Comparison of ENCODE assay signal across 16 cellular contexts in the genomic region with DNA sequence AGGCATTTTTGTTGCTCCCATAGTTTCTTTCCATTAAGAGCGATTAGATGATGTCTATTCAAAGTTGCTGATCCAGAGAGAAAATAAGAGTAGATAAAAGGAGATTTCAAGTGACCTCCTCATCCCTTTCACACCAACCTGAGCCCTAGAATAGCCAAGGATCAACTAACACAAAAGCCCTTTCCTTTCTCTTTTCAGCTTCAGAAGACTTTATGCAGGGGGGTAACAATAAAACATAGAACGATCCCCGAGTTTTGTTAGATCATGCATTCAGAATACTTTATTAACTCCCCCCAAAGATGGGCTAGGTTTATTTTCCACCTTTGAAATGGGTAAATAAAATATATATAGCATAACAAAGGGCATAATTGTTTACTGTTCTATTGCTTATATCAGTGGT. TPM values are rescaled to one million over a fixed set of nuclear protein-coding genes. Genes with fewer than 3 reads are reported as not detected.
"Had no signal": no experiment of that assay in that cellular context is flagged by ENCODE, and none has a peak within 500 bp of the region (broad histone marks: within the 10 kb centered on the region; RNA-seq: fewer than 3 reads in every experiment).

No MANE protein-coding gene starts in this region.

- H3K9me3 Mint-ChIP-seq: activated naive CD4-positive, alpha-beta T cell treated with anti-CD3 and anti-CD28 coated beads, Interleukin-2, amount 10 ng/mL, durations not matched to agents 7 days and 5 days; activated T-helper 2 cell treated with anti-CD3 and anti-CD28 coated beads, Interferon-gamma antibody, Interleukin-2, Interleukin-4, amounts not matched to agents 10 μg/mL and 5 μg/mL and 100 μg/mL, durations not matched to agents 14 hours and 24 hours and 36 hours; natural killer cell; T-cell had no signal

- H3K27ac ChIP-seq: ascending aorta, cardiac muscle cell, psoas muscle, right lobe of liver had no signal

- ATAC-seq: esophagus mucosa; natural killer cell; psoas muscle; right lobe of liver; stimulated activated naive CD8-positive, alpha-beta T cell treated with anti-CD3 and anti-CD28 coated beads, Interleukin-15, Interleukin-2, amounts not matched to agents 100 U/mL and 50 U/mL, for 24 hours; T-cell; upper lobe of right lung had no signal

- H3K4me3 ChIP-seq: ascending aorta, cardiac muscle cell, psoas muscle, right lobe of liver had no signal

- H3K9me3 ChIP-seq: ascending aorta, psoas muscle, right lobe of liver, upper lobe of right lung had no signal

- H3K27ac Mint-ChIP-seq: activated naive CD4-positive, alpha-beta T cell treated with anti-CD3 and anti-CD28 coated beads, Interleukin-2, amount 10 ng/mL, durations not matched to agents 7 days and 5 days; activated T-helper 2 cell treated with anti-CD3 and anti-CD28 coated beads, Interferon-gamma antibody, Interleukin-2, Interleukin-4, amounts not matched to agents 10 μg/mL and 5 μg/mL and 100 μg/mL, durations not matched to agents 14 hours and 24 hours and 36 hours; natural killer cell; T-cell had no signal

- H3K4me3 Mint-ChIP-seq: activated naive CD4-positive, alpha-beta T cell treated with anti-CD3 and anti-CD28 coated beads, Interleukin-2, amount 10 ng/mL, durations not matched to agents 7 days and 5 days; natural killer cell; T-cell had no signal

- DNase-seq: activated CD4-positive, CD25-positive, alpha-beta regulatory T cell treated with anti-CD3 and anti-CD28 coated beads, Interleukin-2, amount 50 U/mL, for 72 hours; activated naive CD4-positive, alpha-beta T cell treated with anti-CD3 and anti-CD28 coated beads, Interleukin-2, amount 10 ng/mL, durations not matched to agents 7 days and 5 days; hippocampal formation; kidney; mesenchymal stem cell; natural killer cell; psoas muscle; right lobe of liver; stimulated activated naive CD8-positive, alpha-beta T cell treated with anti-CD3 and anti-CD28 coated beads, Interleukin-15, Interleukin-2, amounts not matched to agents 100 U/mL and 50 U/mL, for 24 hours; T-cell; T-helper 9 cell; upper lobe of right lung had no signal

- FAIRE-seq: kidney had no signal

- H3K36me3 Mint-ChIP-seq: activated naive CD4-positive, alpha-beta T cell treated with anti-CD3 and anti-CD28 coated beads, Interleukin-2, amount 10 ng/mL, durations not matched to agents 7 days and 5 days; T-cell had no signal

- H3K36me3 ChIP-seq: ascending aorta, cardiac muscle cell, right lobe of liver, upper lobe of right lung had no signal

RNA-seq across cellular contexts. Expression of a gene that starts 5.0 kb away (rescaled TPM):
- total RNA-seq: activated T-helper 2 cell treated with anti-CD3 and anti-CD28 coated beads, Interferon-gamma antibody, Interleukin-2, Interleukin-4, amounts not matched to agents 10 μg/mL and 5 μg/mL and 100 μg/mL, durations not matched to agents 14 hours and 24 hours and 36 hours; natural killer cell; T-cell had no signal

RNA-seq across cellular contexts. Expression of a gene that starts 7.0 kb away (rescaled TPM):
- total RNA-seq: activated T-helper 2 cell treated with anti-CD3 and anti-CD28 coated beads, Interferon-gamma antibody, Interleukin-2, Interleukin-4, amounts not matched to agents 10 μg/mL and 5 μg/mL and 100 μg/mL, durations not matched to agents 14 hours and 24 hours and 36 hours; natural killer cell had no signal
